Comparison of ENCODE assay signal across 16 cellular contexts in genomic region chr10:22518167-22518724, GRCh38.
"Had no signal": no experiment of that assay in that cellular context is flagged by ENCODE, and none has a peak within 500 bp of the region (broad histone marks: within the 10 kb centered on the region; RNA-seq: fewer than 3 reads in every experiment).

No MANE protein-coding gene starts in this region.

- H3K27ac ChIP-seq: heart right ventricle, neutrophil, psoas muscle, skin epidermis, stomach had no signal

- H3K36me3 ChIP-seq: heart right ventricle, neutrophil, stomach had no signal

- FAIRE-seq: colon, frontal cortex, islet of Langerhans, urothelium cell line had no signal

- H3K4me1 ChIP-seq: heart right ventricle, psoas muscle had no signal

- DNase-seq: dermis blood vessel endothelial cell; heart right ventricle; kidney glomerular epithelial cell; mammary epithelial cell; naive thymus-derived CD8-positive, alpha-beta T cell; psoas muscle; stimulated activated CD4-positive, alpha-beta T cell treated with anti-CD3 and anti-CD28 coated beads, Interleukin-2, amount 100 ng/mL, for 24 hours; stimulated activated naive CD4-positive, alpha-beta T cell; stomach; substantia nigra had no signal

- H3K4me3 ChIP-seq: heart right ventricle, psoas muscle, skin epidermis, stomach had no signal

- H3K9me3 ChIP-seq: neutrophil, psoas muscle had no signal
